ENCODE assay signal across 33 cellular contexts in the genomic region with DNA sequence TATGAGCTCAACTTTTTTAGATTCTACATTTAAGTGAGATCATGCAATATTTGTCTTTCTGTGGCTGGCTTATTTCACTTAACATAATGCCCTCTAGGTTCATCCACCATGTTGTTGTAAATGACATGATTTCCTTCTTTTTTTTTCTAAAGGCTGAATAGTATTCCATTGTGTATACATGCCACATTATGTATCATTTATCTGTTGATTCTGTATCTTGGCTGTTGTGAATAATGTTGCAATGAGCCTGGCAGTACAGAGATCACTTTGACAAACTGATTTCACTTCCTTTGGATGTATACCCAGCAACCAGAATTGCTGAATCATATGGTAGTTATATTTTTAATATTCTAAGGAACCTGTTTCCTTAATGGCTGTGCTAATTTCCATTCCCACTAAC. TPM values are rescaled to one million over a fixed set of nuclear protein-coding genes. Genes with fewer than 3 reads are reported as not detected.
"Had no signal": no experiment of that assay in that cellular context is flagged by ENCODE, and none has a peak within 500 bp of the region (broad histone marks: within the 10 kb centered on the region; RNA-seq: fewer than 3 reads in every experiment).

No MANE protein-coding gene starts in this region.

- H2AFZ ChIP-seq: neural progenitor cell, parathyroid adenoma had no signal

- FAIRE-seq: bronchial epithelial cell, colon, kidney had no signal

- DNase-seq: activated CD4-positive, alpha-beta T cell treated with anti-CD3 and anti-CD28 coated beads for 1 hour; activated CD4-positive, alpha-beta T cell treated with anti-CD3 and anti-CD28 coated beads, Interleukin-2, amount 50 U/mL, for 1 hour; activated CD8-positive, alpha-beta T cell treated with anti-CD3 and anti-CD28 coated beads for 36 hours; activated effector memory CD4-positive, alpha-beta T cell treated with Interleukin-2 at 50 U/mL for 16 hours; activated naive CD4-positive, alpha-beta T cell treated with Interleukin-2 at 50 U/mL for 16 hours; activated T-cell treated with anti-CD3 and anti-CD28 coated beads for 4 hours; activated T-cell treated with anti-CD3 and anti-CD28 coated beads, Interleukin-2, amount 50 U/mL, for 72 hours; anterior cingulate cortex; dorsolateral prefrontal cortex; effector memory CD4-positive, alpha-beta T cell; hippocampal formation; kidney; left colon; lower lobe of right lung; mesenchymal stem cell; natural killer cell; occipital lobe; psoas muscle; sigmoid colon; stimulated activated CD4-positive, alpha-beta T cell treated with anti-CD3 and anti-CD28 coated beads, Interleukin-1b, Interleukin-23, amount 100 ng/mL, for 48 hours; stimulated activated naive CD4-positive, alpha-beta T cell treated with Interleukin-2 at 50 U/mL for 16 hours; T-helper 2 cell had no signal

- H3K9me3 ChIP-seq: gastroesophageal sphincter, lower lobe of right lung, psoas muscle, sigmoid colon had no signal

- H3K4me3 ChIP-seq: dorsolateral prefrontal cortex, gastroesophageal sphincter, lower lobe of right lung, neural progenitor cell, psoas muscle, sigmoid colon, smooth muscle cell, tibial nerve had no signal

- H3K4me3 Mint-ChIP-seq: activated CD8-positive, alpha-beta T cell treated with anti-CD3 and anti-CD28 coated beads for 36 hours; activated naive CD8-positive, alpha-beta T cell; activated T-cell treated with anti-CD3 and anti-CD28 coated beads, Interleukin-2, amount 50 U/mL, for 72 hours; central memory CD8-positive, alpha-beta T cell; natural killer cell; neural progenitor cell; WTC11 had no signal

- H3K27me3 Mint-ChIP-seq: activated CD8-positive, alpha-beta T cell treated with anti-CD3 and anti-CD28 coated beads for 36 hours; activated naive CD8-positive, alpha-beta T cell; central memory CD8-positive, alpha-beta T cell had no signal

- H3K27ac Mint-ChIP-seq: activated CD8-positive, alpha-beta T cell treated with anti-CD3 and anti-CD28 coated beads for 36 hours; activated naive CD8-positive, alpha-beta T cell; activated T-cell treated with anti-CD3 and anti-CD28 coated beads, Interleukin-2, amount 50 U/mL, for 72 hours; natural killer cell; neural progenitor cell; WTC11 had no signal

- H3K9ac ChIP-seq: neural progenitor cell, parathyroid adenoma had no signal

- H3K27me3 ChIP-seq: dorsolateral prefrontal cortex, gastroesophageal sphincter, neural progenitor cell, sigmoid colon, tibial nerve had no signal

- ATAC-seq: activated CD8-positive, alpha-beta T cell treated with anti-CD3 and anti-CD28 coated beads for 36 hours; activated T-cell treated with anti-CD3 and anti-CD28 coated beads, Interleukin-2, amount 50 U/mL, for 72 hours; gastroesophageal sphincter; left colon; lower lobe of right lung; natural killer cell; psoas muscle; WTC11 had no signal

- H3K27ac ChIP-seq: dorsolateral prefrontal cortex, gastroesophageal sphincter, lower lobe of right lung, neural progenitor cell, parathyroid adenoma, psoas muscle, sigmoid colon, tibial nerve had no signal

- H3K4me2 ChIP-seq: neural progenitor cell, smooth muscle cell had no signal

- H3K9me3 Mint-ChIP-seq: activated CD8-positive, alpha-beta T cell treated with anti-CD3 and anti-CD28 coated beads for 36 hours; activated T-cell treated with anti-CD3 and anti-CD28 coated beads, Interleukin-2, amount 50 U/mL, for 72 hours; central memory CD8-positive, alpha-beta T cell; natural killer cell; neural progenitor cell; WTC11 had no signal

RNA-seq across cellular contexts. Expression of a gene that starts 48.6 kb away (rescaled TPM):
- total RNA-seq: activated CD8-positive, alpha-beta T cell treated with anti-CD3 and anti-CD28 coated beads for 36 hours; bronchial epithelial cell; epithelial cell of proximal tubule had no signal
- polyA plus RNA-seq: smooth muscle cell had no signal
